17 cellular contexts compared by ENCODE assay signal in the genomic region with DNA sequence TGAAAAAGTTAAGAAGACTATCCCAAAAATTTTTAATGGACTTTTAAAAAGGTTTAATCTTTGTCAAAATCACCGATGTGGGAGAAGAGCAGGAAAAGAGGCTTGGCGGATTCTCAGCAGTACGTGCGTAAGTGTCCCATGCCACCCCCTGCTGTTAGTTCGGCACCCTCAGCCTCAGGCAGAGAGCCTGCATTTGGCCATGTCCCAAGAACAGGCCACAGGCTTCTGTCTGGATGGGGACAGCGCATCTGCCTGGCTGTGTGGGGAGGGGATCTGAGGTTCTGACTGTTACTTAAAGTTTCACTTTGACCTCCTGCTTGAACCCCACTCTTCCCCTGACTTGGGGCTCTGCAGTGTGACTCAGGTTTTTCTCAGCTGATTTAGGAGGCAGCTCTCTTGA.
"Had no signal": no experiment of that assay in that cellular context is flagged by ENCODE, and none has a peak within 500 bp of the region (broad histone marks: within the 10 kb centered on the region; RNA-seq: fewer than 3 reads in every experiment).

No MANE protein-coding gene starts in this region.

- H3K4me3 ChIP-seq: coronary artery, esophagus squamous epithelium, gastrocnemius medialis, lung, upper lobe of left lung had no signal

- H3K9me3 ChIP-seq: esophagus squamous epithelium, gastrocnemius medialis, upper lobe of left lung had no signal

- H3K27ac ChIP-seq: coronary artery, esophagus squamous epithelium, upper lobe of left lung had no signal

- H3K27me3 ChIP-seq: esophagus squamous epithelium, gastrocnemius medialis, upper lobe of left lung had no signal

- ATAC-seq: activated CD8-positive, alpha-beta T cell treated with anti-CD3 and anti-CD28 coated beads, Interleukin-2, amount 10 ng/mL, durations not matched to agents 7 days and 5 days; activated naive CD4-positive, alpha-beta T cell treated with anti-CD3 and anti-CD28 coated beads, Interleukin-2, amount 50 U/mL, for 72 hours; activated T-helper 17 cell treated with anti-CD3 and anti-CD28 coated beads, Interleukin-2, amount 50 U/mL, for 72 hours; naive thymus-derived CD4-positive, alpha-beta T cell; T-cell had no signal

- H3K4me1 ChIP-seq: esophagus squamous epithelium, upper lobe of left lung had no signal

- DNase-seq: activated CD4-positive, alpha-beta T cell treated with anti-CD3 and anti-CD28 coated beads for 1 hour; activated CD4-positive, alpha-beta T cell treated with anti-CD3 and anti-CD28 coated beads, Interleukin-2, amount 50 U/mL, for 1 hour; activated CD8-positive, alpha-beta T cell treated with anti-CD3 and anti-CD28 coated beads, Interleukin-2, amount 10 ng/mL, durations not matched to agents 7 days and 5 days; activated T-cell treated with anti-CD3 and anti-CD28 coated beads, Interleukin-2, amount 50 U/mL, for 1 hour; aorta; esophagus squamous epithelium; islet precursor cell; naive thymus-derived CD4-positive, alpha-beta T cell; stimulated activated CD4-positive, alpha-beta T cell treated with anti-CD3 and anti-CD28 coated beads, Interleukin-4, amount 100 ng/mL, for 24 hours; stimulated activated naive CD4-positive, alpha-beta T cell treated with Interleukin-2 at 50 U/mL for 16 hours; T-cell; upper lobe of left lung had no signal
